Comparison of ENCODE assay signal across 17 cellular contexts in the genomic region with DNA sequence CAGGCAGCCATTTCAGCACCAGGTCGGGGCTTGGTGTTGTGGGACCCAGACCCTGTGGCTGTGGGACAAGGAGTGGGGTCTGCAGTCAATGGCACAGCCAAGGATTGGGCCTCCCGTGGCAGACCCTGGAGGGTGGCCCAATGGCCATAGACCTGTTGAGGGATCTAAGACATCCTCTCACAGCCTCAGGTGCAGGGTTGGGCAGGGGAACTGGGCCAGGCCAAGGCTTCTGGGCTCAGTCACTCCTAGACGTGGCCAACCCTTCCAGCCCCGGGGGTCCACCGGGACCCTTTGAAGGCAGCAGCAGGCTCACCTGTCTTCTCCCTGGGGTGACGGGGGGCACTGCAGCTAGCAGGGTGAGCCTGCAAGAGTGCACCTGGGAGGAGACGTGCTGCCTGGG.
"Had no signal": no experiment of that assay in that cellular context is flagged by ENCODE, and none has a peak within 500 bp of the region (broad histone marks: within the 10 kb centered on the region; RNA-seq: fewer than 3 reads in every experiment).

No MANE protein-coding gene starts in this region.

- H3K4me3 ChIP-seq: colonic mucosa, stomach, testis had no signal

- H3K4me3 Mint-ChIP-seq: activated T-cell treated with anti-CD3 and anti-CD28 coated beads, Interleukin-2, amount 50 U/mL, for 72 hours; brain; central memory CD8-positive, alpha-beta T cell; memory B cell; type B pancreatic cell had no signal

- H3K4me1 ChIP-seq: colonic mucosa, parathyroid adenoma, testis had no signal

- DNase-seq: activated T-cell treated with anti-CD3 and anti-CD28 coated beads, Interleukin-2, amount 50 U/mL, for 72 hours; colonic mucosa; foreskin melanocyte; hippocampal formation; islet precursor cell; naive thymus-derived CD4-positive, alpha-beta T cell; stomach; T1000; testis had no signal

- H3K9ac ChIP-seq: parathyroid adenoma had no signal

- H3K36me3 ChIP-seq: colonic mucosa, neutrophil, stomach had no signal

- H3K27ac Mint-ChIP-seq: activated T-cell treated with anti-CD3 and anti-CD28 coated beads, Interleukin-2, amount 50 U/mL, for 72 hours; brain; memory B cell; naive thymus-derived CD4-positive, alpha-beta T cell; type B pancreatic cell had no signal

- H3K27ac ChIP-seq: colonic mucosa, neutrophil, parathyroid adenoma, stomach, testis had no signal

- ATAC-seq: activated CD4-positive, CD25-positive, alpha-beta regulatory T cell treated with anti-CD3 and anti-CD28 coated beads, Interleukin-2, amount 50 U/mL, for 24 hours; activated T-cell treated with anti-CD3 and anti-CD28 coated beads, Interleukin-2, amount 50 U/mL, for 72 hours; left lobe of liver; naive thymus-derived CD4-positive, alpha-beta T cell had no signal

- H3K27me3 ChIP-seq: testis had no signal

- H3K9me3 ChIP-seq: colonic mucosa, neutrophil, stomach, testis had no signal

- H3K36me3 Mint-ChIP-seq: memory B cell; naive thymus-derived CD4-positive, alpha-beta T cell; type B pancreatic cell had no signal

- H3K9me3 Mint-ChIP-seq: activated T-cell treated with anti-CD3 and anti-CD28 coated beads, Interleukin-2, amount 50 U/mL, for 72 hours; brain; central memory CD8-positive, alpha-beta T cell; memory B cell; naive thymus-derived CD4-positive, alpha-beta T cell; type B pancreatic cell had no signal

- H3K4me1 Mint-ChIP-seq: central memory CD8-positive, alpha-beta T cell; memory B cell; naive thymus-derived CD4-positive, alpha-beta T cell had no signal

- H3K27me3 Mint-ChIP-seq: central memory CD8-positive, alpha-beta T cell; memory B cell had no signal
